ENCODE assay signal across 10 cellular contexts in the genomic region with DNA sequence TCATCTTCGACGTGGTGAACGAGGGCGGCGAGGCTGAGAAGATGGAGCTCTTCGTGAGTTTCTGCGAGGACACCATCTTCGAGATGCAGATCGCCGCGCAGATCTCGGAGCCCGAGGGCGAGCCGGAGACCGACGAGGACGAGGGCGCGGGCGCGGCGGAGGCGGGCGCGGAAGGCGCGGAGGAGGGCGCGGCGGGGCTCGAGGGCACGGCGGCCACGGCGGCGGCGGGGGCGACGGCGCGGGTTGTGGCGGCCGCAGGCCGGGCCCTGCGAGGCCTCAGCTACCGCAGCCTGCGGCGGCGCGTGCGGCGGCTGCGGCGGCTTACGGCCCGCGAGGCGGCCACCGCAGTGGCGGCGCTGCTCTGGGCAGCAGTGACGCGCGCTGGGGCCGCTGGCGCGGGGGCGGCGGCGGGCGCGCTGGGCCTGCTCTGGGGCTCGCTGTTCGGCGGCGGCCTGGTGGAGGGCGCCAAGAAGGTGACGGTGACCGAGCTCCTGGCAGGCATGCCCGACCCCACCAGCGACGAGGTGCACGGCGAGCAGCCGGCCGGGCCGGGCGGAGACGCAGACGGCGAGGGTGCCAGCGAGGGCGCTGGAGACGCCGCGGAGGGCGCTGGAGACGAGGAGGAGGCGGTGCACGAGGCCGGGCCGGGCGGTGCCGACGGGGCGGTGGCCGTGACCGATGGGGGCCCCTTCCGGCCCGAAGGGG. TPM values are rescaled to one million over a fixed set of nuclear protein-coding genes. Genes with fewer than 3 reads are reported as not detected.
DNase-seq lines count a peak whose midpoint lies in the region; TF ChIP-seq lines count a peak whose summit lies in the region.
"Had no signal": no experiment of that assay in that cellular context is flagged by ENCODE, and none has a peak within 500 bp of the region (broad histone marks: within the 10 kb centered on the region; RNA-seq: fewer than 3 reads in every experiment).

No MANE protein-coding gene starts in this region.

- no CpG with 5 or more reads among the region's 111 CpGs for WGBS in iPS DF 6.9 (ENCODE audit: insufficient coverage, insufficient read length)

- H3K27ac ChIP-seq in iPS DF 6.9 (ENCODE audit: low read length): no peak overlapping the region
- H3K27ac ChIP-seq in vagina: no peak overlapping the region

- no peak overlapping the region for H3K4me3 Mint-ChIP-seq in activated T-cell treated with anti-CD3 and anti-CD28 coated beads, Interleukin-2, amount 50 U/mL, for 24 hours
- H3K4me3 Mint-ChIP-seq in progenitor cell of endocrine pancreas (ENCODE audit: low read depth): no peak overlapping the region

- H3K4me1 ChIP-seq in iPS DF 6.9 (ENCODE audit: control insufficient read depth, insufficient read depth, low read length): no peaks in the 10 kb centered on the region; the same call in 1 of the 2 replicates
- no peaks in the 10 kb centered on the region for H3K4me1 ChIP-seq in vagina

- peaks cover 26% of the 10 kb centered on the region for H3K4me1 Mint-ChIP-seq in activated T-cell treated with anti-CD3 and anti-CD28 coated beads, Interleukin-2, amount 50 U/mL, for 24 hours (ENCODE audit: low read depth)
- H3K4me1 Mint-ChIP-seq in progenitor cell of endocrine pancreas (ENCODE audit: low read depth): no peaks in the 10 kb centered on the region

- H3K36me3 Mint-ChIP-seq in activated T-cell treated with anti-CD3 and anti-CD28 coated beads, Interleukin-2, amount 50 U/mL, for 24 hours (ENCODE audit: low read depth): no peaks in the 10 kb centered on the region
- H3K36me3 Mint-ChIP-seq in progenitor cell of endocrine pancreas (ENCODE audit: insufficient read depth): no peaks in the 10 kb centered on the region

- TF ChIP-seq POLR2A in vagina (IDR thresholded peaks at IDR 0.05): no peak

- TF ChIP-seq CTCF in vagina (IDR thresholded peaks at IDR 0.05) (no peak), progenitor cell of endocrine pancreas (IDR thresholded peaks at IDR 0.05; ENCODE audit: unreplicated experiment) (no peak)

- no peaks in the 10 kb centered on the region for H3K9me3 Mint-ChIP-seq in activated T-cell treated with anti-CD3 and anti-CD28 coated beads, Interleukin-2, amount 50 U/mL, for 24 hours
- H3K9me3 Mint-ChIP-seq in progenitor cell of endocrine pancreas (ENCODE audit: low read depth): no peaks in the 10 kb centered on the region

- DNase-seq in stimulated activated CD4-positive, alpha-beta T cell treated with anti-CD3 and anti-CD28 coated beads, Interleukin-12 subunit alpha, Interleukin-12 subunit beta, amount 100 ng/mL, for 4 hours: peak; percentile 16
- no peak for DNase-seq in stimulated activated CD4-positive, alpha-beta T cell treated with anti-CD3 and anti-CD28 coated beads, Interleukin-2, amount 100 ng/mL, for 48 hours
- DNase-seq in activated T-cell treated with anti-CD3 and anti-CD28 coated beads, Interleukin-2, amount 50 U/mL, for 24 hours: peak; percentile 53
- DNase-seq in iPS DF 6.9 (ENCODE audit: low read depth, low spot score) (no peak), vagina (ENCODE audit: extremely low spot score in 2 of 2) (no peak), cerebellar cortex (ENCODE audit: low spot score) (no peak), GM19238 (ENCODE audit: insufficient read length, low spot score) (no peak), progenitor cell of endocrine pancreas (ENCODE audit: low spot score, unreplicated experiment) (no peak)
- DNase-seq: GF-D8, NCI-H226 had no signal

- H3K9me3 ChIP-seq in iPS DF 6.9 (ENCODE audit: control insufficient read depth, insufficient read depth, low read length) (no peaks in the 10 kb centered on the region), vagina (no peaks in the 10 kb centered on the region)

- H3K4me3 ChIP-seq in iPS DF 6.9 (ENCODE audit: low read length): peak overlapping the region; percentile 31; the same call in 1 of the 2 replicates
- peak overlapping the region; percentile 22 to 36 for H3K4me3 ChIP-seq in vagina

- H3K36me3 ChIP-seq in iPS DF 6.9 (ENCODE audit: control insufficient read depth, insufficient read depth, low read length) (no peaks in the 10 kb centered on the region; the same call in 1 of the 2 replicates), vagina (no peaks in the 10 kb centered on the region)

- peaks cover 37% of the 10 kb centered on the region for H3K27me3 Mint-ChIP-seq in activated T-cell treated with anti-CD3 and anti-CD28 coated beads, Interleukin-2, amount 50 U/mL, for 24 hours
- peaks cover 34% of the 10 kb centered on the region for H3K27me3 Mint-ChIP-seq in progenitor cell of endocrine pancreas

- intact Hi-C loops in vagina (cut with DNase I): no loop called here

- H3K27me3 ChIP-seq in iPS DF 6.9 (ENCODE audit: control insufficient read depth, insufficient read depth, low read length) (no peaks in the 10 kb centered on the region; the same call in 1 of the 2 replicates), vagina (no peaks in the 10 kb centered on the region)

- no peak overlapping the region for H3K27ac Mint-ChIP-seq in activated T-cell treated with anti-CD3 and anti-CD28 coated beads, Interleukin-2, amount 50 U/mL, for 24 hours
- H3K27ac Mint-ChIP-seq in progenitor cell of endocrine pancreas: no peak overlapping the region

RNA-seq across cellular contexts. Expression of a gene that starts 52.6 kb away (rescaled TPM):
- total RNA-seq in vagina (47.9 TPM), progenitor cell of endocrine pancreas (6.7 and 10.9 TPM in 2 replicates)

RNA-seq across cellular contexts. Expression of a gene that starts 53.9 kb away (rescaled TPM):
- total RNA-seq in vagina (349 TPM), progenitor cell of endocrine pancreas (193 and 203 TPM in 2 replicates)

Comparison
In these comparisons a context has a peak if more than half of its experiments do, and no peak if none do; other contexts are left out.
1. DNase-seq: peak in stimulated activated CD4-positive, alpha-beta T cell treated with anti-CD3 and anti-CD28 coated beads, Interleukin-12 subunit alpha, Interleukin-12 subunit beta, amount 100 ng/mL, for 4 hours (single experiment) and activated T-cell treated with anti-CD3 and anti-CD28 coated beads, Interleukin-2, amount 50 U/mL, for 24 hours (single experiment); none in stimulated activated CD4-positive, alpha-beta T cell treated with anti-CD3 and anti-CD28 coated beads, Interleukin-2, amount 100 ng/mL, for 48 hours (0 of 2), iPS DF 6.9 (single experiment), vagina (0 of 2), cerebellar cortex (single experiment), GM19238 (single experiment) and progenitor cell of endocrine pancreas (single experiment).